1 cellular context compared by ENCODE assay signal in genomic region chr10:75234017-75234682, GRCh38.
TF ChIP-seq lines count a peak whose summit lies in the region.

No MANE protein-coding gene starts in this region.

TF ChIP-seq in K562, 482 proteins besides CTCF, POLR2A, EP300 and RAD21 (continued from another document and continues in another):
- TF ChIP-seq CLOCK (CRISPR knock-in tag; IDR thresholded peaks at IDR 0.05; ENCODE audit: borderline replicate concordance) (no peak), VEZF1 (CRISPR knock-in tag; IDR thresholded peaks at IDR 0.05) (peak; percentile 89), ZNF239 (CRISPR knock-in tag; IDR thresholded peaks at IDR 0.05) (no peak), NFXL1 (CRISPR knock-in tag; IDR thresholded peaks at IDR 0.05) (no peak), MTA3 (IDR thresholded peaks at IDR 0.05; ENCODE audit: borderline replicate concordance) (peak; percentile 58; the same call in 1 of the 2 replicates), PTBP1 (IDR thresholded peaks at IDR 0.05; ENCODE audit: low read depth, low read length) (no peak), CHAMP1 (IDR thresholded peaks at IDR 0.05) (no peak), ZNF76 (CRISPR knock-in tag; IDR thresholded peaks at IDR 0.05; ENCODE audit: borderline replicate concordance) (no peak), STAT5A (IDR thresholded peaks at IDR 0.05; ENCODE audit: borderline replicate concordance, low read length) (no peak), SUPT5H (IDR thresholded peaks at IDR 0.05) (peak; percentile 71), MCM3 (IDR thresholded peaks at IDR 0.05) (no peak), ZBTB5 (IDR thresholded peaks at IDR 0.05) (no peak), ZNF12 (CRISPR knock-in tag; IDR thresholded peaks at IDR 0.05) (no peak), ZNF696 (CRISPR knock-in tag; conservative IDR thresholded peaks at IDR 0.05) (no peak), ILF3 (IDR thresholded peaks at IDR 0.05; ENCODE audit: borderline replicate concordance) (no peak), PHTF2 (CRISPR knock-in tag; IDR thresholded peaks at IDR 0.05) (no peak), ZC3H11A (IDR thresholded peaks at IDR 0.05; ENCODE audit: low read depth, low read length) (0 out of 2 replicates have a peak, but pooled peaks have one; percentile 22), SFPQ (IDR thresholded peaks at IDR 0.05; ENCODE audit: low read depth, low read length) (no peak), KDM4B (IDR thresholded peaks at IDR 0.05; ENCODE audit: borderline replicate concordance in 2 of 2, low read depth in 1 of 2) (no peak), COPS2 (conservative IDR thresholded peaks at IDR 0.05) (no peak), BDP1 (IDR thresholded peaks at IDR 0.05; ENCODE audit: insufficient read depth, insufficient read length) (no peak), EP400 (IDR thresholded peaks at IDR 0.05) (peak; percentile 85), CBX1 (IDR thresholded peaks at IDR 0.05; ENCODE audit: low read depth) (no peak), POLR2G (IDR thresholded peaks at IDR 0.05; ENCODE audit: low read depth, low read length) (peak; percentile 80), ZNF583 (CRISPR knock-in tag; IDR thresholded peaks at IDR 0.05) (no peak), ZNF717 (CRISPR knock-in tag; IDR thresholded peaks at IDR 0.05) (no peak), HIVEP1 (CRISPR knock-in tag; IDR thresholded peaks at IDR 0.05) (no peak), DEAF1 (CRISPR knock-in tag; IDR thresholded peaks at IDR 0.05) (no peak), FOXA3 (CRISPR knock-in tag; conservative IDR thresholded peaks at IDR 0.05 in 1 of 2, IDR thresholded peaks at IDR 0.05 in 1 of 2) (no peak), NFE2 (IDR thresholded peaks at IDR 0.05; ENCODE audit: low read depth) (0 out of 2 replicates have a peak, but pooled peaks have one; percentile 3), MCM7 (IDR thresholded peaks at IDR 0.05) (no peak), ZNF766 (CRISPR knock-in tag; conservative IDR thresholded peaks at IDR 0.05) (no peak), ARID4B (CRISPR knock-in tag; IDR thresholded peaks at IDR 0.05) (no peak), STAG1 (CRISPR knock-in tag; IDR thresholded peaks at IDR 0.05; ENCODE audit: borderline replicate concordance) (no peak), FOXK2 (conservative IDR thresholded peaks at IDR 0.05 in 1 of 2, IDR thresholded peaks at IDR 0.05 in 1 of 2; ENCODE audit: low read depth in 2 of 2) (no peak)
- TF ChIP-seq, protein P1, sequence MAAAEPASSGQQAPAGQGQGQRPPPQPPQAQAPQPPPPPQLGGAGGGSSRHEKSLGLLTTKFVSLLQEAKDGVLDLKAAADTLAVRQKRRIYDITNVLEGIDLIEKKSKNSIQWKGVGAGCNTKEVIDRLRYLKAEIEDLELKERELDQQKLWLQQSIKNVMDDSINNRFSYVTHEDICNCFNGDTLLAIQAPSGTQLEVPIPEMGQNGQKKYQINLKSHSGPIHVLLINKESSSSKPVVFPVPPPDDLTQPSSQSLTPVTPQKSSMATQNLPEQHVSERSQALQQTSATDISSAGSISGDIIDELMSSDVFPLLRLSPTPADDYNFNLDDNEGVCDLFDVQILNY (CRISPR knock-in tag; IDR thresholded peaks at IDR 0.05): no peak
- TF ChIP-seq, protein P2, sequence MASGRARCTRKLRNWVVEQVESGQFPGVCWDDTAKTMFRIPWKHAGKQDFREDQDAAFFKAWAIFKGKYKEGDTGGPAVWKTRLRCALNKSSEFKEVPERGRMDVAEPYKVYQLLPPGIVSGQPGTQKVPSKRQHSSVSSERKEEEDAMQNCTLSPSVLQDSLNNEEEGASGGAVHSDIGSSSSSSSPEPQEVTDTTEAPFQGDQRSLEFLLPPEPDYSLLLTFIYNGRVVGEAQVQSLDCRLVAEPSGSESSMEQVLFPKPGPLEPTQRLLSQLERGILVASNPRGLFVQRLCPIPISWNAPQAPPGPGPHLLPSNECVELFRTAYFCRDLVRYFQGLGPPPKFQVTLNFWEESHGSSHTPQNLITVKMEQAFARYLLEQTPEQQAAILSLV (tag; IDR thresholded peaks at IDR 0.05): 0 out of 2 replicates have a peak, but pooled peaks have one; percentile 35
- TF ChIP-seq, protein P3, sequence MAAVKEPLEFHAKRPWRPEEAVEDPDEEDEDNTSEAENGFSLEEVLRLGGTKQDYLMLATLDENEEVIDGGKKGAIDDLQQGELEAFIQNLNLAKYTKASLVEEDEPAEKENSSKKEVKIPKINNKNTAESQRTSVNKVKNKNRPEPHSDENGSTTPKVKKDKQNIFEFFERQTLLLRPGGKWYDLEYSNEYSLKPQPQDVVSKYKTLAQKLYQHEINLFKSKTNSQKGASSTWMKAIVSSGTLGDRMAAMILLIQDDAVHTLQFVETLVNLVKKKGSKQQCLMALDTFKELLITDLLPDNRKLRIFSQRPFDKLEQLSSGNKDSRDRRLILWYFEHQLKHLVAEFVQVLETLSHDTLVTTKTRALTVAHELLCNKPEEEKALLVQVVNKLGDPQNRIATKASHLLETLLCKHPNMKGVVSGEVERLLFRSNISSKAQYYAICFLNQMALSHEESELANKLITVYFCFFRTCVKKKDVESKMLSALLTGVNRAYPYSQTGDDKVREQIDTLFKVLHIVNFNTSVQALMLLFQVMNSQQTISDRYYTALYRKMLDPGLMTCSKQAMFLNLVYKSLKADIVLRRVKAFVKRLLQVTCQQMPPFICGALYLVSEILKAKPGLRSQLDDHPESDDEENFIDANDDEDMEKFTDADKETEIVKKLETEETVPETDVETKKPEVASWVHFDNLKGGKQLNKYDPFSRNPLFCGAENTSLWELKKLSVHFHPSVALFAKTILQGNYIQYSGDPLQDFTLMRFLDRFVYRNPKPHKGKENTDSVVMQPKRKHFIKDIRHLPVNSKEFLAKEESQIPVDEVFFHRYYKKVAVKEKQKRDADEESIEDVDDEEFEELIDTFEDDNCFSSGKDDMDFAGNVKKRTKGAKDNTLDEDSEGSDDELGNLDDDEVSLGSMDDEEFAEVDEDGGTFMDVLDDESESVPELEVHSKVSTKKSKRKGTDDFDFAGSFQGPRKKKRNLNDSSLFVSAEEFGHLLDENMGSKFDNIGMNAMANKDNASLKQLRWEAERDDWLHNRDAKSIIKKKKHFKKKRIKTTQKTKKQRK (IDR thresholded peaks at IDR 0.05; ENCODE audit: borderline replicate concordance, low read depth, low read length): no peak
